8 cellular contexts compared by ENCODE assay signal in genomic region chr20:3805594-3806264, GRCh38. TPM values are rescaled to one million over a fixed set of nuclear protein-coding genes. Genes with fewer than 3 reads are reported as not detected.
DNase-seq lines count a peak whose midpoint lies in the region; ATAC-seq lines count a peak whose summit lies in the region.
"Had no signal": no experiment of that assay in that cellular context is flagged by ENCODE, and none has a peak within 500 bp of the region (broad histone marks: within the 10 kb centered on the region; RNA-seq: fewer than 3 reads in every experiment).

No MANE protein-coding gene starts in this region.

- H3K27ac Mint-ChIP-seq in activated naive CD8-positive, alpha-beta T cell treated with anti-CD3 and anti-CD28 coated beads, Interleukin-2, amount 10 ng/mL, durations not matched to agents 7 days and 5 days: peak overlapping the region; percentile 79
- peak overlapping the region; percentile 7 for H3K27ac Mint-ChIP-seq in stimulated activated memory B cell treated with anti-CD40 and anti-IgM and Interleukin-4, amounts not matched to agents 10 μg/mL and 1 μg/mL and 100 μg/mL, for 72 hours

- H3K27ac ChIP-seq in HUES64 (ENCODE audit: low read depth, low read length) (no peak overlapping the region; the same call in 1 of the 2 replicates), right cardiac atrium (ENCODE audit: low read length) (peak overlapping the region; percentile 57)

- H3K27me3 Mint-ChIP-seq in activated naive CD8-positive, alpha-beta T cell treated with anti-CD3 and anti-CD28 coated beads, Interleukin-2, amount 10 ng/mL, durations not matched to agents 7 days and 5 days: no peaks in the 10 kb centered on the region
- H3K27me3 Mint-ChIP-seq in stimulated activated memory B cell treated with anti-CD40 and anti-IgM and Interleukin-4, amounts not matched to agents 10 μg/mL and 1 μg/mL and 100 μg/mL, for 72 hours: no peaks in the 10 kb centered on the region

- POLR2A ChIA-PET in activated naive CD8-positive, alpha-beta T cell treated with anti-CD3 and anti-CD28 coated beads, Interleukin-2, amount 10 ng/mL, durations not matched to agents 7 days and 5 days (lab: Charles Lee): interaction anchor here (1.1 kb wide), 1 partner anchor 10 kb away, joined by 6 read pairs; no protein-coding TSS in a partner anchor

- H3K9me3 ChIP-seq in HUES64 (ENCODE audit: insufficient read depth, low read depth, low read length): no peaks in the 10 kb centered on the region
- H3K9me3 ChIP-seq in right cardiac atrium (ENCODE audit: control insufficient read depth, low read length): no peaks in the 10 kb centered on the region

- peaks cover 35% of the 10 kb centered on the region for H3K36me3 Mint-ChIP-seq in activated naive CD8-positive, alpha-beta T cell treated with anti-CD3 and anti-CD28 coated beads, Interleukin-2, amount 10 ng/mL, durations not matched to agents 7 days and 5 days
- peaks cover 40% of the 10 kb centered on the region for H3K36me3 Mint-ChIP-seq in stimulated activated memory B cell treated with anti-CD40 and anti-IgM and Interleukin-4, amounts not matched to agents 10 μg/mL and 1 μg/mL and 100 μg/mL, for 72 hours

- no peaks in the 10 kb centered on the region for H3K9me3 Mint-ChIP-seq in activated naive CD8-positive, alpha-beta T cell treated with anti-CD3 and anti-CD28 coated beads, Interleukin-2, amount 10 ng/mL, durations not matched to agents 7 days and 5 days
- no peaks in the 10 kb centered on the region for H3K9me3 Mint-ChIP-seq in stimulated activated memory B cell treated with anti-CD40 and anti-IgM and Interleukin-4, amounts not matched to agents 10 μg/mL and 1 μg/mL and 100 μg/mL, for 72 hours

- H3K4me1 ChIP-seq in HUES64 (ENCODE audit: insufficient read depth, low read length): peaks cover 24% of the 10 kb centered on the region
- peaks cover 10% of the 10 kb centered on the region for H3K4me1 ChIP-seq in right cardiac atrium (ENCODE audit: control insufficient read depth, insufficient read depth, low read length)

- peaks cover 41% of the 10 kb centered on the region for H3K36me3 ChIP-seq in HUES64 (ENCODE audit: insufficient read depth, low read length)

- peak overlapping the region; percentile 37; the same call in 1 of the 2 replicates for H3K9ac ChIP-seq in HUES64 (ENCODE audit: low read depth, low read length)

- peak; percentile 20 for ATAC-seq in activated naive CD8-positive, alpha-beta T cell treated with anti-CD3 and anti-CD28 coated beads, Interleukin-2, amount 10 ng/mL, durations not matched to agents 7 days and 5 days (ENCODE audit: low read depth)
- ATAC-seq in right cardiac atrium (no peak), GM21367 (IDR thresholded peaks at IDR 0.05; ENCODE audit: unreplicated experiment) (no peak), HG03135 (IDR thresholded peaks at IDR 0.05; ENCODE audit: unreplicated experiment) (no peak)
- no peak for ATAC-seq in stimulated activated memory B cell treated with anti-CD40 and anti-IgM and Interleukin-4, amounts not matched to agents 10 μg/mL and 1 μg/mL and 100 μg/mL, for 72 hours

- intact Hi-C loops in right cardiac atrium (cut with DNase I): no loop called here

- no peak for DNase-seq in activated naive CD8-positive, alpha-beta T cell treated with anti-CD3 and anti-CD28 coated beads, Interleukin-2, amount 10 ng/mL, durations not matched to agents 7 days and 5 days
- peak in 2 of 3 donors; percentile 47 to 56 for DNase-seq in right cardiac atrium
- DNase-seq in stimulated activated CD4-positive, alpha-beta T cell treated with anti-CD3 and anti-CD28 coated beads, Interleukin-4, amount 100 ng/mL, for 24 hours: no peak
- DNase-seq: stimulated activated CD4-positive, alpha-beta T cell treated with anti-CD3 and anti-CD28 coated beads, Interleukin-4, amount 100 ng/mL, for 4 hours had no signal

- H3K27me3 ChIP-seq in HUES64 (ENCODE audit: insufficient read depth, low read length) (no peaks in the 10 kb centered on the region), right cardiac atrium (ENCODE audit: control insufficient read depth, insufficient read depth) (no peaks in the 10 kb centered on the region)

- WGBS in HUES64: 90% methylated on average over 8 of the region's 8 CpGs
- WGBS in right cardiac atrium: 94% methylated on average over 8 of the region's 8 CpGs

- H3K4me3 Mint-ChIP-seq in activated naive CD8-positive, alpha-beta T cell treated with anti-CD3 and anti-CD28 coated beads, Interleukin-2, amount 10 ng/mL, durations not matched to agents 7 days and 5 days: no peak overlapping the region
- no peak overlapping the region for H3K4me3 Mint-ChIP-seq in stimulated activated memory B cell treated with anti-CD40 and anti-IgM and Interleukin-4, amounts not matched to agents 10 μg/mL and 1 μg/mL and 100 μg/mL, for 72 hours

- peaks cover 42% of the 10 kb centered on the region for H3K4me1 Mint-ChIP-seq in activated naive CD8-positive, alpha-beta T cell treated with anti-CD3 and anti-CD28 coated beads, Interleukin-2, amount 10 ng/mL, durations not matched to agents 7 days and 5 days
- H3K4me1 Mint-ChIP-seq in stimulated activated memory B cell treated with anti-CD40 and anti-IgM and Interleukin-4, amounts not matched to agents 10 μg/mL and 1 μg/mL and 100 μg/mL, for 72 hours: peaks cover 23% of the 10 kb centered on the region

- no peak overlapping the region for H3K4me3 ChIP-seq in HUES64 (ENCODE audit: low read length)
- no peak overlapping the region for H3K4me3 ChIP-seq in right cardiac atrium (ENCODE audit: low read length)

RNA-seq across cellular contexts. Expression of gene CDC25B, which starts 9.6 kb away (rescaled TPM):
- 18.9 TPM for polyA plus RNA-seq in HUES64 (2013, experiment 1 of 2)
- polyA plus RNA-seq in HUES64 (2013, experiment 2 of 2): 22.4 TPM
- 100 to 1,000 TPM; 263 to 264 TPM for total RNA-seq in activated naive CD8-positive, alpha-beta T cell treated with anti-CD3 and anti-CD28 coated beads, Interleukin-2, amount 10 ng/mL, durations not matched to agents 7 days and 5 days
- total RNA-seq in right cardiac atrium: 10 to 100 TPM in 3 of 4 donors, 1 to 10 TPM in 1; 10.0 to 12.2 (median 11.4) TPM
- 7.9 TPM for polyA plus RNA-seq in right cardiac atrium

RNA-seq across cellular contexts. Expression of gene AP5S1, which starts 14.6 kb away (rescaled TPM):
- 3.4 TPM for polyA plus RNA-seq in HUES64 (2013, experiment 1 of 2)
- polyA plus RNA-seq in HUES64 (2013, experiment 2 of 2): 3.0 TPM
- total RNA-seq in activated naive CD8-positive, alpha-beta T cell treated with anti-CD3 and anti-CD28 coated beads, Interleukin-2, amount 10 ng/mL, durations not matched to agents 7 days and 5 days: 10 to 100 TPM; 11.1 to 12.5 TPM
- 10 to 100 TPM; 12.3 to 17.2 (median 13.5) TPM for total RNA-seq in right cardiac atrium
- polyA plus RNA-seq in right cardiac atrium: 12.5 TPM

RNA-seq across cellular contexts. Expression of gene CENPB, which starts 19.2 kb away (rescaled TPM):
- polyA plus RNA-seq in HUES64 (2013, experiment 1 of 2): 43.4 TPM
- 42.6 TPM for polyA plus RNA-seq in HUES64 (2013, experiment 2 of 2)
- 10 to 100 TPM; 63.3 to 65.7 TPM for total RNA-seq in activated naive CD8-positive, alpha-beta T cell treated with anti-CD3 and anti-CD28 coated beads, Interleukin-2, amount 10 ng/mL, durations not matched to agents 7 days and 5 days
- total RNA-seq in right cardiac atrium: 10 to 100 TPM; 63.9 to 92.7 (median 72.1) TPM
- 67.4 TPM for polyA plus RNA-seq in right cardiac atrium

RNA-seq across cellular contexts. Expression of gene SPEF1, which starts 24.5 kb away (rescaled TPM):
- 0.45 TPM for polyA plus RNA-seq in HUES64 (2013, experiment 1 of 2)
- 0.38 TPM for polyA plus RNA-seq in HUES64 (2013, experiment 2 of 2)
- not detected for total RNA-seq in activated naive CD8-positive, alpha-beta T cell treated with anti-CD3 and anti-CD28 coated beads, Interleukin-2, amount 10 ng/mL, durations not matched to agents 7 days and 5 days
- total RNA-seq in right cardiac atrium: under 1 TPM in 1 of 4 donors, not detected in 3; 0.50 TPM
- 0.07 TPM for polyA plus RNA-seq in right cardiac atrium

RNA-seq across cellular contexts. Expression of gene ADISSP, which starts 38.2 kb away (rescaled TPM):
- 78.0 TPM for polyA plus RNA-seq in HUES64 (2013, experiment 1 of 2)
- 81.8 TPM for polyA plus RNA-seq in HUES64 (2013, experiment 2 of 2)
- total RNA-seq in activated naive CD8-positive, alpha-beta T cell treated with anti-CD3 and anti-CD28 coated beads, Interleukin-2, amount 10 ng/mL, durations not matched to agents 7 days and 5 days: 10 to 100 TPM; 21.9 to 22.1 TPM
- 10 to 100 TPM; 11.7 to 13.7 (median 12.1) TPM for total RNA-seq in right cardiac atrium
- 12.6 TPM for polyA plus RNA-seq in right cardiac atrium

Comparison
In these comparisons a context has a peak if more than half of its experiments do, and no peak if none do; other contexts are left out.
1. DNase-seq: peak in right cardiac atrium (2 of 3); none in activated naive CD8-positive, alpha-beta T cell treated with anti-CD3 and anti-CD28 coated beads, Interleukin-2, amount 10 ng/mL, durations not matched to agents 7 days and 5 days (single experiment) and stimulated activated CD4-positive, alpha-beta T cell treated with anti-CD3 and anti-CD28 coated beads, Interleukin-4, amount 100 ng/mL, for 24 hours (single experiment).
2. RNA of gene CDC25B, which starts 9.6 kb away (total RNA-seq): 263 to 264 TPM in activated naive CD8-positive, alpha-beta T cell treated with anti-CD3 and anti-CD28 coated beads, Interleukin-2, amount 10 ng/mL, durations not matched to agents 7 days and 5 days; 10.0 to 12.2 TPM in right cardiac atrium; every median in the first group is over 10 times any median in the second.